Comparison of ENCODE assay signal across 1 cellular context in genomic region chr19:35241417-35241816, GRCh38.
TF ChIP-seq lines count a peak whose summit lies in the region.

No MANE protein-coding gene starts in this region.

TF ChIP-seq in A549, 52 proteins besides CTCF, POLR2A, EP300 and RAD21:
- TF ChIP-seq BCL3 (IDR thresholded peaks at IDR 0.05) (no peak), CBX2 (IDR thresholded peaks at IDR 0.05; ENCODE audit: borderline replicate concordance, low read depth) (no peak), HOXB5 (CRISPR knock-in tag; IDR thresholded peaks at IDR 0.05) (no peak), TP53 (CRISPR knock-in tag; IDR thresholded peaks at IDR 0.05) (no peak), SMC3 (IDR thresholded peaks at IDR 0.05) (no peak), MAZ (IDR thresholded peaks at IDR 0.05; ENCODE audit: borderline replicate concordance, low read depth, low read length) (no peak), FOSL2 (IDR thresholded peaks at IDR 0.05) (no peak), FOSL2 (CRISPR knock-in tag; IDR thresholded peaks at IDR 0.05) (no peak), MAX (IDR thresholded peaks at IDR 0.05) (no peak), JUNB (IDR thresholded peaks at IDR 0.05) (no peak), PHF8 (IDR thresholded peaks at IDR 0.05; ENCODE audit: borderline replicate concordance, low read depth) (no peak), EHF (CRISPR knock-in tag; IDR thresholded peaks at IDR 0.05) (no peak)
- TF ChIP-seq, protein P1, sequence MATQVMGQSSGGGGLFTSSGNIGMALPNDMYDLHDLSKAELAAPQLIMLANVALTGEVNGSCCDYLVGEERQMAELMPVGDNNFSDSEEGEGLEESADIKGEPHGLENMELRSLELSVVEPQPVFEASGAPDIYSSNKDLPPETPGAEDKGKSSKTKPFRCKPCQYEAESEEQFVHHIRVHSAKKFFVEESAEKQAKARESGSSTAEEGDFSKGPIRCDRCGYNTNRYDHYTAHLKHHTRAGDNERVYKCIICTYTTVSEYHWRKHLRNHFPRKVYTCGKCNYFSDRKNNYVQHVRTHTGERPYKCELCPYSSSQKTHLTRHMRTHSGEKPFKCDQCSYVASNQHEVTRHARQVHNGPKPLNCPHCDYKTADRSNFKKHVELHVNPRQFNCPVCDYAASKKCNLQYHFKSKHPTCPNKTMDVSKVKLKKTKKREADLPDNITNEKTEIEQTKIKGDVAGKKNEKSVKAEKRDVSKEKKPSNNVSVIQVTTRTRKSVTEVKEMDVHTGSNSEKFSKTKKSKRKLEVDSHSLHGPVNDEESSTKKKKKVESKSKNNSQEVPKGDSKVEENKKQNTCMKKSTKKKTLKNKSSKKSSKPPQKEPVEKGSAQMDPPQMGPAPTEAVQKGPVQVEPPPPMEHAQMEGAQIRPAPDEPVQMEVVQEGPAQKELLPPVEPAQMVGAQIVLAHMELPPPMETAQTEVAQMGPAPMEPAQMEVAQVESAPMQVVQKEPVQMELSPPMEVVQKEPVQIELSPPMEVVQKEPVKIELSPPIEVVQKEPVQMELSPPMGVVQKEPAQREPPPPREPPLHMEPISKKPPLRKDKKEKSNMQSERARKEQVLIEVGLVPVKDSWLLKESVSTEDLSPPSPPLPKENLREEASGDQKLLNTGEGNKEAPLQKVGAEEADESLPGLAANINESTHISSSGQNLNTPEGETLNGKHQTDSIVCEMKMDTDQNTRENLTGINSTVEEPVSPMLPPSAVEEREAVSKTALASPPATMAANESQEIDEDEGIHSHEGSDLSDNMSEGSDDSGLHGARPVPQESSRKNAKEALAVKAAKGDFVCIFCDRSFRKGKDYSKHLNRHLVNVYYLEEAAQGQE (IDR thresholded peaks at IDR 0.05): no peak
